Comparison of ENCODE assay signal across 8 cellular contexts in the genomic region with DNA sequence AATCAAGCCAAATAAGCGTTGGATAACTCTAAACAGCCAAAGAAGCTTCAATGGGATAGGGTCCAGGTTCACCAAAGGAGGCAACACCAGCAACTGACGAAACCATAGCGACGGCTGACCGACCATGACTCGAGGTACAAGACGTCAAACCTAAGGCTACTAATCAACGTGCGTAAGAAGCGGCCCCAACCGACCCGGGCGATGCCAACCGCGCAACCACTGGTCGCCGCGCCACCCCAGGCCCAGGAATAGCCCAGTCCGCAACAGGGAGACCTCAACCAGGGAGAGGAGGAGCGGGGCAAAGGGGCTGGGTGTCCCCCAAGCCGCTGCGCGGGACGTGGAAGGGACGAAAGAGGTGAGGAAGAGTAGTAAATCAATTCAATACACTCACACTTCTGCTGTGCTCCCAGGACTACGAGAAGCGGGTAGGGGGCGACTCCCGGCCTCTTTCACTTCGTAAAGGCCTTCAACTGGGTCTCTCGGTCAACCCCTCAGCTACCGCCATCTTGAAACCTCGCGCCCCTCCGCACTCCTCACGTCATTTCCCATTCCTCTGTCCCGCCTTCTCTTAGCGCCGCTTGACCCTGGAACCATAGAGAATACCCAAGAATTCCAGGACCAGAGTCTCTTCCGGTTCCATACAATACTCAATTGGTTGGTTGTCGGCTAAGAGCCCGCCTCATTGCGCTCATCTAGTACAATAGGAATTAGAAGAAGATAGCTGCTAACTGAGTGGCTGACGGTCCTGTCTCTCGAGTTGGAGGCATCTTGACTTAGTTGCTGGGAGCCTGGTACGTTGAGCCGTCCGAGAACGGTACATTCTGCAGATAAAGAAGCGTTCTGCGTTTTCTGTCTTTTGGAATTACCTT. TPM values are rescaled to one million over a fixed set of nuclear protein-coding genes. Genes with fewer than 3 reads are reported as not detected.
DNase-seq lines count a peak whose midpoint lies in the region; ATAC-seq and FAIRE-seq lines count a peak whose summit lies in the region.

A gene with protein sequence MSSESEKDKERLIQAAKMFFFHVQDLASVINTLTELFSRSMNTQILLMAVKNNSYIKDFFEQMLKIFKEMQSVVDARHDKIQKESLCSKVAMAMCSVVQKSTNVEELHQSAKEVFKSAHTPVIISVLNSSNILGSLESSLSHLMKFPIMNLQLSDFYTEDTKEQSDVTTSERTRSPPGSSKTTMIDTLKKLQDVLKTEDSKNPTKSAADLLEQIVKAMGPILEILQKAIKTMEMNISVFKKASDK (plus strand): TSS at position 710 of the 869 bp plus-strand sequence. CDS start 19,266 bp downstream, outside the sequence.
TSS of gene WBP11 (minus strand) at position 518 of the 869 bp plus-strand sequence. CDS start 2,095 bp downstream, outside the sequence.

- peaks cover 33% of the 10 kb centered on the region for H3K4me1 Mint-ChIP-seq in activated CD4-positive, alpha-beta T cell treated with anti-CD3 and anti-CD28 coated beads for 36 hours

- H3K36me3 ChIP-seq in BLaER1 = peaks cover 11% of the 10 kb centered on the region

- CTCF ChIA-PET in activated CD4-positive, alpha-beta T cell treated with anti-CD3 and anti-CD28 coated beads for 36 hours (lab: Charles Lee) = interaction anchor here (0.7 to 5.6 kb wide), 10 partner anchors 16 to 418 kb away, joined by 3 to 38 read pairs (median 3); partner anchors contain the start of gene RERG

- POLR2A ChIA-PET in activated CD4-positive, alpha-beta T cell treated with anti-CD3 and anti-CD28 coated beads for 36 hours (lab: Charles Lee) = interaction anchor here (1.2 to 2.2 kb wide), 3 partner anchors 19 to 33 kb away, joined by 3 to 24 read pairs (median 16); a partner anchor contains a TSS

- peak; percentile 99 for ATAC-seq in HG03442 (IDR thresholded peaks at IDR 0.05; ENCODE audit: unreplicated experiment)
- ATAC-seq in activated CD4-positive, alpha-beta T cell treated with anti-CD3 and anti-CD28 coated beads for 36 hours = peak; percentile 99

- peak; percentile 70 for DNase-seq in GM19240 (ENCODE audit: insufficient read length, low spot score)
- DNase-seq in NCI-H510A treated with DMSO at 0.1 percent for 48 hours (lab: John Stamatoyannopoulos, UW) = peak; percentile 98
- DNase-seq in activated CD4-positive, alpha-beta T cell treated with anti-CD3 and anti-CD28 coated beads for 36 hours = peak; percentile 92
- DNase-seq in kidney glomerular epithelial cell (lab: John Stamatoyannopoulos, UW) = peak; percentile 100
- DNase-seq in stimulated activated CD4-positive, alpha-beta T cell treated with anti-CD3 and anti-CD28 coated beads, Interleukin-15, amount 100 ng/mL, for 48 hours (ENCODE audit: low read depth in 2 of 2) = peak; percentile 76 to 84

- FAIRE-seq in colon (lab: Jason Lieb, UNC) = peak; percentile 97

- H4K20me1 ChIP-seq in BLaER1 = peaks cover 41% of the 10 kb centered on the region

- no peaks in the 10 kb centered on the region for H3K27me3 Mint-ChIP-seq in activated CD4-positive, alpha-beta T cell treated with anti-CD3 and anti-CD28 coated beads for 36 hours

- no peaks in the 10 kb centered on the region for H3K9me3 Mint-ChIP-seq in activated CD4-positive, alpha-beta T cell treated with anti-CD3 and anti-CD28 coated beads for 36 hours (ENCODE audit: low read depth)

- no peaks in the 10 kb centered on the region for H3K9me3 ChIP-seq in BLaER1

- intact Hi-C loops in activated CD4-positive, alpha-beta T cell treated with anti-CD3 and anti-CD28 coated beads for 36 hours (cut with DNase I, micrococcal nuclease) = loop anchor here (1.0 to 10.0 kb wide), 9 partner anchors 29 to 1082 kb away; partner anchors contain the start of genes ARHGDIB (in 2 of the 2) and STRAP (in 2 of the 2)

- H3K4me3 ChIP-seq in BLaER1 = peak within 1 kb of the TSS; percentile 82

- H3K27ac Mint-ChIP-seq in activated CD4-positive, alpha-beta T cell treated with anti-CD3 and anti-CD28 coated beads for 36 hours = no peak within 1 kb of the TSS

- H3K4me2 ChIP-seq in BLaER1 = peak within 1 kb of the TSS; percentile 85

- peaks cover 18% of the 10 kb centered on the region for H3K36me3 Mint-ChIP-seq in activated CD4-positive, alpha-beta T cell treated with anti-CD3 and anti-CD28 coated beads for 36 hours (ENCODE audit: low read depth)

- no peaks in the 10 kb centered on the region for H3K27me3 ChIP-seq in BLaER1

- peak within 1 kb of the TSS; percentile 88 for H3K9ac ChIP-seq in BLaER1

- peaks cover 30% of the 10 kb centered on the region for H3K4me1 ChIP-seq in BLaER1

- peak within 1 kb of the TSS; percentile 89 for H3K27ac ChIP-seq in BLaER1

- H3K4me3 Mint-ChIP-seq in activated CD4-positive, alpha-beta T cell treated with anti-CD3 and anti-CD28 coated beads for 36 hours = no peak within 1 kb of the TSS

RNA-seq across cellular contexts. Expression of the first gene that starts in this region (rescaled TPM):
- total RNA-seq in activated CD4-positive, alpha-beta T cell treated with anti-CD3 and anti-CD28 coated beads for 36 hours = 1 to 10 TPM; 2.9 to 3.0 TPM

RNA-seq across cellular contexts. Expression of gene WBP11, which starts in this region (rescaled TPM):
- 100 to 1,000 TPM; 143 to 193 TPM for total RNA-seq in activated CD4-positive, alpha-beta T cell treated with anti-CD3 and anti-CD28 coated beads for 36 hours

Comparison
In these comparisons a context has a peak if more than half of its experiments do, and no peak if none do; other contexts are left out.
1. Peak in every context shown above with its lines: DNase-seq, ATAC-seq, H3K4me3 ChIP-seq and H3K27ac ChIP-seq.